In genomic region chr2:128378231-128379020, GRCh38 we compare ENCODE assay signal across 12 cellular contexts. TPM values are rescaled to one million over a fixed set of nuclear protein-coding genes. Genes with fewer than 3 reads are reported as not detected.
DNase-seq lines count a peak whose midpoint lies in the region; ATAC-seq and TF ChIP-seq lines count a peak whose summit lies in the region.
"Had no signal": no experiment of that assay in that cellular context is flagged by ENCODE, and none has a peak within 500 bp of the region (broad histone marks: within the 10 kb centered on the region; RNA-seq: fewer than 3 reads in every experiment).

No MANE protein-coding gene starts in this region.

- H3K27ac ChIP-seq in GM23248: no peak overlapping the region
- H3K27ac ChIP-seq in mammary epithelial cell (ENCODE audit: insufficient read depth, low read depth, low read length): no peak overlapping the region
- peak overlapping the region; percentile 82 for H3K27ac ChIP-seq in lower lobe of right lung
- H3K27ac ChIP-seq in smooth muscle cell (ENCODE audit: low read depth): no peak overlapping the region

- H3K79me2 ChIP-seq in GM23248 (ENCODE audit: insufficient read depth) (no peaks in the 10 kb centered on the region), mammary epithelial cell (ENCODE audit: insufficient read depth, low read length) (no peaks in the 10 kb centered on the region), smooth muscle cell (ENCODE audit: low read depth) (no peaks in the 10 kb centered on the region)

- dilution Hi-C loops in mammary epithelial cell (cut with HindIII; ENCODE audit: low sequenced_read_pairs): no loop called here

- H3K27me3 ChIP-seq in GM23248 (replicated peaks; ENCODE audit: insufficient read depth) (no peaks in the 10 kb centered on the region), mammary epithelial cell (ENCODE audit: insufficient read depth, low read length) (no peaks in the 10 kb centered on the region), lower lobe of right lung (ENCODE audit: low read depth) (no peaks in the 10 kb centered on the region), smooth muscle cell (ENCODE audit: low read depth) (no peaks in the 10 kb centered on the region)

- in situ Hi-C loops in GM23248 (cut with MboI) (no loop called here), mammary epithelial cell (cut with MboI; ENCODE audit: low sequenced_read_pairs in 2 of 2) (no loop called here)

- H4K20me1 ChIP-seq in GM23248 (ENCODE audit: insufficient read depth): no peaks in the 10 kb centered on the region
- H4K20me1 ChIP-seq in mammary epithelial cell (ENCODE audit: insufficient read depth, low read length): no peaks in the 10 kb centered on the region
- H4K20me1 ChIP-seq in smooth muscle cell (ENCODE audit: low read depth): no peaks in the 10 kb centered on the region

- H3K36me3 ChIP-seq in GM23248 (ENCODE audit: low read depth) (no peaks in the 10 kb centered on the region), mammary epithelial cell (ENCODE audit: insufficient read depth, low read length) (no peaks in the 10 kb centered on the region), lower lobe of right lung (no peaks in the 10 kb centered on the region), smooth muscle cell (ENCODE audit: low read depth) (no peaks in the 10 kb centered on the region)

- H3K9ac ChIP-seq in GM23248 (0 out of 2 replicates have a peak overlapping the region, but pooled peaks have one; percentile 45), mammary epithelial cell (ENCODE audit: insufficient read depth, low read length) (no peak overlapping the region), smooth muscle cell (ENCODE audit: low read depth) (no peak overlapping the region)

- no TSS peak for BruUV-seq in mammary epithelial cell (replicated peaks; lab: Mats Ljungman, UMichigan)

- intact Hi-C loops in mammary epithelial cell (cut with micrococcal nuclease): no loop called here
- intact Hi-C loops in lower lobe of right lung (cut with DNase I): no loop called here

- H3F3A ChIP-seq in GM23248 (ENCODE audit: insufficient read depth) (no peaks in the 10 kb centered on the region), smooth muscle cell (ENCODE audit: low read depth) (no peaks in the 10 kb centered on the region)

- TF ChIP-seq CTCF in mammary epithelial cell (conservative IDR thresholded peaks at IDR 0.05 in 1 of 2, IDR thresholded peaks at IDR 0.05 in 1 of 2; ENCODE audit: extremely low read depth in 1 of 2, insufficient read depth in 1 of 2, low read depth in 1 of 2, low read length in 2 of 2): no peak
- no peak for TF ChIP-seq CTCF in lower lobe of right lung (IDR thresholded peaks at IDR 0.05)
- TF ChIP-seq CTCF in smooth muscle cell (IDR thresholded peaks at IDR 0.05; ENCODE audit: borderline replicate concordance, insufficient read depth, poor library complexity, severe bottlenecking): no peak

- no peak overlapping the region for H3K4me3 ChIP-seq in GM23248
- no peak overlapping the region for H3K4me3 ChIP-seq in mammary epithelial cell (replicated peaks in 1 of 3; ENCODE audit: insufficient read depth in 1 of 3, low read depth in 2 of 3, low read length in 3 of 3)
- H3K4me3 ChIP-seq in lower lobe of right lung: no peak overlapping the region
- H3K4me3 ChIP-seq in smooth muscle cell: no peak overlapping the region

- no peaks in the 10 kb centered on the region for H3K9me3 ChIP-seq in GM23248 (ENCODE audit: low read depth)
- no peaks in the 10 kb centered on the region for H3K9me3 ChIP-seq in mammary epithelial cell (replicated peaks; ENCODE audit: insufficient read depth, low read length)
- H3K9me3 ChIP-seq in lower lobe of right lung: no peaks in the 10 kb centered on the region
- H3K9me3 ChIP-seq in smooth muscle cell (replicated peaks; ENCODE audit: low read depth): no peaks in the 10 kb centered on the region

- CTCF ChIA-PET in mammary epithelial cell (lab: Charles Lee; ENCODE audit: low non-redundant PET): no interaction called here

- no peak for ATAC-seq in lower lobe of right lung
- ATAC-seq in HG03280 (IDR thresholded peaks at IDR 0.05; ENCODE audit: unreplicated experiment): no peak
- ATAC-seq in left lobe of liver: no peak
- ATAC-seq: naive thymus-derived CD8-positive, alpha-beta T cell had no signal

- no peaks in the 10 kb centered on the region for H3K9me2 ChIP-seq in GM23248 (ENCODE audit: insufficient read depth)

- peak overlapping the region; percentile 19 for H3K4me2 ChIP-seq in GM23248 (ENCODE audit: unreplicated experiment)
- H3K4me2 ChIP-seq in mammary epithelial cell (ENCODE audit: insufficient read depth, low read depth, low read length): peak overlapping the region; percentile 29
- H3K4me2 ChIP-seq in smooth muscle cell: peak overlapping the region; percentile 43

- peak overlapping the region; percentile 61 for H2AFZ ChIP-seq in GM23248
- H2AFZ ChIP-seq in mammary epithelial cell (ENCODE audit: low read depth, low read length): peak overlapping the region; percentile 62
- peak overlapping the region; percentile 63 for H2AFZ ChIP-seq in smooth muscle cell (ENCODE audit: low read depth)

- H3K4me1 ChIP-seq in GM23248 (ENCODE audit: insufficient read depth) (peaks cover 34% of the 10 kb centered on the region), mammary epithelial cell (ENCODE audit: insufficient read depth, low read length) (peaks cover 46% of the 10 kb centered on the region), lower lobe of right lung (peaks cover 72% of the 10 kb centered on the region), smooth muscle cell (ENCODE audit: low read depth) (peaks cover 19% of the 10 kb centered on the region)

- WGBS in GM23248 (ENCODE audit: low coverage in 1 of 2, low lambda C conversion rate in 2 of 2, missing lambda C conversion rate in 2 of 2), 2 experiments: 65 to 67% methylated on average over 16 of the region's 16 CpGs
- WGBS in mammary epithelial cell (ENCODE audit: low coverage, missing lambda C conversion rate): 89% methylated on average over 13 of the region's 16 CpGs
- WGBS in smooth muscle cell (ENCODE audit: low lambda C conversion rate): 93% methylated on average over 16 of the region's 16 CpGs

- DNase-seq in GM23248: no peak
- DNase-seq in mammary epithelial cell: no peak
- DNase-seq in lower lobe of right lung: peak; percentile 46
- no peak for DNase-seq in smooth muscle cell (lab: John Stamatoyannopoulos, UW; ENCODE audit: unreplicated experiment)
- no peak for DNase-seq in NCI-H1048 (lab: John Stamatoyannopoulos, UW)
- DNase-seq in activated CD4-positive, alpha-beta T cell treated with anti-CD3 and anti-CD28 coated beads, Interleukin-2, amount 50 U/mL, for 4 hours: no peak
- DNase-seq in left lobe of liver (ENCODE audit: low spot score): no peak
- DNase-seq: activated CD4-positive, alpha-beta memory T cell treated with anti-CD3 and anti-CD28 coated beads for 36 hours; glutamatergic neuron; NCI-H524 treated with DMSO at 0.1 percent for 48 hours had no signal

RNA-seq across cellular contexts. Expression of gene HS6ST1, which starts 59.8 kb away (rescaled TPM):
- 27.3 and 35.8 TPM in 2 replicates for total RNA-seq in GM23248 (2014; rRNA removed; shearing (Covaris generic))
- 3.3 and 4.0 TPM in 2 replicates for polyA plus RNA-seq in GM23248 (2016; fragmentation: Nextera tagmentation; extraction: Ambion mirVana)
- total RNA-seq in mammary epithelial cell: 10 to 100 TPM; 22.7 to 61.0 TPM
- polyA plus RNA-seq in mammary epithelial cell: 13.2 TPM
- polyA minus RNA-seq in mammary epithelial cell: 11.2 TPM
- total RNA-seq in lower lobe of right lung: 26.3 TPM
- 9.3 and 11.3 TPM in 2 replicates for total RNA-seq in smooth muscle cell
- 13.0 and 17.6 TPM in 2 replicates for polyA plus RNA-seq in smooth muscle cell
- 21.8 TPM for total RNA-seq in left lobe of liver
